In the genomic region with DNA sequence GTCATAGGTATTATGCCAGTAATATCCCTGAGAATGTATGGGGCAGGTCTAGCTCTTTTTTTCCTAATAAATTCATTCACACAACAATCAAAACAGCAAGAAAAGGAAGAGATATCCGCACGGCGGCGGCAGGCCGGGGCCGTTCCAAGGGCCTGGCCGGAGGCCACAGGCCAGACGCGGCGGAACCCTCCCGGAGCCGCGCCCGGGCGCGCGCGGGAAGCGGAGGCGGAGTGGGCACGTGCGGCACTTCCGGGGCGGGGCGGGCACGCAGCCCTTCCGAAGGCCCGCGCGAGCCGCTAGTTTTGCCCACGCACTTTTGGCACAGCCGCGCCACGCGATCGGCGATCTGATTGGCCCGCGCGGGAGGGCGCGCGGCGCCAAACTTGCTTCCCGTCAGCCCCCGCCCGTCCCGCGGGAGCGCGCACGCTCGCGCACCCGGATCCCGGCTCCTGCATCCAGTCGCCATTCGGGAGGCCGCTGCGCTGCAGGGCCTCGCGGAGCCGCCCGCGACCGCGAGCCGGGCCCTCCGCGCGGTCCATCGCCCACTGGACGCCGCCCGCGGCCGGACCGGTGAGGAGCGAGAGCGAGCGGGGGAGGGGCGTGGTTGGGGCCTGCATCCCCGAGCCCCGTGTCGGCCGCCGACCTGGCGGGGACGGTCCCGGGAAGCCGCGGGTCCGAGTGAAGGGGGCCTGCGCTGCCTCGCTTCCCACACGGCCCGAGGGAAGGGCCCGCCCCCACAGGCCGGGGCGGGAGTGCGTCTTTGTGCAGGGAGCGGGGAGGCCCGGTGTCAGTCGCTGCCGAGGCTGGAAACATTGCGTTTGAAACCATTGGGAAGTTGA, we compare ENCODE assay signal across 8 cellular contexts. TPM values are rescaled to one million over a fixed set of nuclear protein-coding genes. Genes with fewer than 3 reads are reported as not detected.
DNase-seq lines count a peak whose midpoint lies in the region; ATAC-seq and TF ChIP-seq lines count a peak whose summit lies in the region.

A gene with protein sequence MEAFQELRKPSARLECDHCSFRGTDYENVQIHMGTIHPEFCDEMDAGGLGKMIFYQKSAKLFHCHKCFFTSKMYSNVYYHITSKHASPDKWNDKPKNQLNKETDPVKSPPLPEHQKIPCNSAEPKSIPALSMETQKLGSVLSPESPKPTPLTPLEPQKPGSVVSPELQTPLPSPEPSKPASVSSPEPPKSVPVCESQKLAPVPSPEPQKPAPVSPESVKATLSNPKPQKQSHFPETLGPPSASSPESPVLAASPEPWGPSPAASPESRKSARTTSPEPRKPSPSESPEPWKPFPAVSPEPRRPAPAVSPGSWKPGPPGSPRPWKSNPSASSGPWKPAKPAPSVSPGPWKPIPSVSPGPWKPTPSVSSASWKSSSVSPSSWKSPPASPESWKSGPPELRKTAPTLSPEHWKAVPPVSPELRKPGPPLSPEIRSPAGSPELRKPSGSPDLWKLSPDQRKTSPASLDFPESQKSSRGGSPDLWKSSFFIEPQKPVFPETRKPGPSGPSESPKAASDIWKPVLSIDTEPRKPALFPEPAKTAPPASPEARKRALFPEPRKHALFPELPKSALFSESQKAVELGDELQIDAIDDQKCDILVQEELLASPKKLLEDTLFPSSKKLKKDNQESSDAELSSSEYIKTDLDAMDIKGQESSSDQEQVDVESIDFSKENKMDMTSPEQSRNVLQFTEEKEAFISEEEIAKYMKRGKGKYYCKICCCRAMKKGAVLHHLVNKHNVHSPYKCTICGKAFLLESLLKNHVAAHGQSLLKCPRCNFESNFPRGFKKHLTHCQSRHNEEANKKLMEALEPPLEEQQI (plus strand): TSS at position 430 of the 839 bp plus-strand sequence. CDS start 9,340 bp downstream, outside the sequence.

- peak; percentile 75 for ATAC-seq in RWPE2 (ENCODE audit: low read depth)
- peak; percentile 89 to 92 for ATAC-seq in naive thymus-derived CD8-positive, alpha-beta T cell
- ATAC-seq in stimulated activated naive B cell treated with anti-CD40 and anti-IgM and Interleukin-4, amounts not matched to agents 10 μg/mL and 1 μg/mL and 100 μg/mL, for 72 hours (replicated peaks), result peak; percentile 85 to 92

- TF ChIP-seq CTCF in LNCaP clone FGC (IDR thresholded peaks at IDR 0.05; ENCODE audit: control insufficient read depth, extremely low read depth, insufficient read depth) (no peak), RWPE2 (IDR thresholded peaks at IDR 0.05; ENCODE audit: poor library complexity, severe bottlenecking) (no peak), fibroblast of mammary gland (conservative IDR thresholded peaks at IDR 0.05; ENCODE audit: control insufficient read depth, insufficient read depth, low read depth, low read length) (no peak)

- no peaks in the 10 kb centered on the region for H3K27me3 ChIP-seq in RWPE2 (ENCODE audit: insufficient read depth, poor library complexity, severe bottlenecking)

- peaks cover 12% of the 10 kb centered on the region for H3K36me3 ChIP-seq in RWPE2 (ENCODE audit: low read depth)

- peak within 1 kb of the TSS; percentile 84 for H3K27ac ChIP-seq in RWPE2 (ENCODE audit: poor library complexity, severe bottlenecking)

- H3K27ac Mint-ChIP-seq in activated T-helper 2 cell treated with anti-CD3 and anti-CD28 coated beads, Interferon-gamma antibody, Interleukin-2, Interleukin-4, amounts not matched to agents 10 μg/mL and 5 μg/mL and 100 μg/mL, durations not matched to agents 14 hours and 24 hours and 36 hours, result peak within 1 kb of the TSS; percentile 98
- peak within 1 kb of the TSS; percentile 88 to 96 (median 91) for H3K27ac Mint-ChIP-seq in naive thymus-derived CD8-positive, alpha-beta T cell
- peak within 1 kb of the TSS; percentile 96 for H3K27ac Mint-ChIP-seq in stimulated activated naive B cell treated with anti-CD40 and anti-IgM and Interleukin-4, amounts not matched to agents 10 μg/mL and 1 μg/mL and 100 μg/mL, for 72 hours

- no peaks in the 10 kb centered on the region for H3K9me3 Mint-ChIP-seq in activated T-helper 2 cell treated with anti-CD3 and anti-CD28 coated beads, Interferon-gamma antibody, Interleukin-2, Interleukin-4, amounts not matched to agents 10 μg/mL and 5 μg/mL and 100 μg/mL, durations not matched to agents 14 hours and 24 hours and 36 hours
- H3K9me3 Mint-ChIP-seq in naive thymus-derived CD8-positive, alpha-beta T cell, result no peaks in the 10 kb centered on the region
- H3K9me3 Mint-ChIP-seq in stimulated activated naive B cell treated with anti-CD40 and anti-IgM and Interleukin-4, amounts not matched to agents 10 μg/mL and 1 μg/mL and 100 μg/mL, for 72 hours, result no peaks in the 10 kb centered on the region

- intact Hi-C loops in activated T-helper 2 cell treated with anti-CD3 and anti-CD28 coated beads, Interferon-gamma antibody, Interleukin-2, Interleukin-4, amounts not matched to agents 10 μg/mL and 5 μg/mL and 100 μg/mL, durations not matched to agents 14 hours and 24 hours and 36 hours (cut with micrococcal nuclease), result loop anchor here (1.0 kb wide), 1 partner anchor 33 kb away; a partner anchor contains a TSS

- H3K4me1 Mint-ChIP-seq in activated T-helper 2 cell treated with anti-CD3 and anti-CD28 coated beads, Interferon-gamma antibody, Interleukin-2, Interleukin-4, amounts not matched to agents 10 μg/mL and 5 μg/mL and 100 μg/mL, durations not matched to agents 14 hours and 24 hours and 36 hours (ENCODE audit: low read depth), result peaks cover 38% of the 10 kb centered on the region
- H3K4me1 Mint-ChIP-seq in naive thymus-derived CD8-positive, alpha-beta T cell, result peaks cover 23 to 53% (median 49%) of the 10 kb centered on the region in 4 donors
- H3K4me1 Mint-ChIP-seq in stimulated activated naive B cell treated with anti-CD40 and anti-IgM and Interleukin-4, amounts not matched to agents 10 μg/mL and 1 μg/mL and 100 μg/mL, for 72 hours, result peaks cover 20 to 52% of the 10 kb centered on the region in 2 donors

- H3K4me3 ChIP-seq in LNCaP clone FGC (ENCODE audit: low read depth, low read length) (peak within 1 kb of the TSS; percentile 69), RWPE2 (ENCODE audit: severe bottlenecking) (peak within 1 kb of the TSS; percentile 58), fibroblast of mammary gland (ENCODE audit: control insufficient read depth, low read depth, low read length) (peak within 1 kb of the TSS; percentile 82)

- H3K27me3 Mint-ChIP-seq in activated T-helper 2 cell treated with anti-CD3 and anti-CD28 coated beads, Interferon-gamma antibody, Interleukin-2, Interleukin-4, amounts not matched to agents 10 μg/mL and 5 μg/mL and 100 μg/mL, durations not matched to agents 14 hours and 24 hours and 36 hours (ENCODE audit: low read depth), result no peaks in the 10 kb centered on the region
- H3K27me3 Mint-ChIP-seq in naive thymus-derived CD8-positive, alpha-beta T cell, result no peaks in the 10 kb centered on the region
- H3K27me3 Mint-ChIP-seq in stimulated activated naive B cell treated with anti-CD40 and anti-IgM and Interleukin-4, amounts not matched to agents 10 μg/mL and 1 μg/mL and 100 μg/mL, for 72 hours, result no peaks in the 10 kb centered on the region

- peak within 1 kb of the TSS; percentile 91 for H3K4me3 Mint-ChIP-seq in activated T-helper 2 cell treated with anti-CD3 and anti-CD28 coated beads, Interferon-gamma antibody, Interleukin-2, Interleukin-4, amounts not matched to agents 10 μg/mL and 5 μg/mL and 100 μg/mL, durations not matched to agents 14 hours and 24 hours and 36 hours (ENCODE audit: low read depth)
- H3K4me3 Mint-ChIP-seq in naive thymus-derived CD8-positive, alpha-beta T cell, result peak within 1 kb of the TSS; percentile 81 to 96 (median 90)
- peak within 1 kb of the TSS; percentile 80 to 89 for H3K4me3 Mint-ChIP-seq in stimulated activated naive B cell treated with anti-CD40 and anti-IgM and Interleukin-4, amounts not matched to agents 10 μg/mL and 1 μg/mL and 100 μg/mL, for 72 hours

- peaks cover 10% of the 10 kb centered on the region for H3K4me1 ChIP-seq in RWPE2 (ENCODE audit: insufficient read depth, poor library complexity, severe bottlenecking)

- POLR2A ChIA-PET in naive thymus-derived CD8-positive, alpha-beta T cell (lab: Charles Lee), result interaction anchor here (1.1 to 2.1 kb wide), 4 partner anchors 33 to 77 kb away, joined by 3 to 14 read pairs (median 8); a partner anchor contains a TSS

- DNase-seq in EL, result peak; percentile 96
- DNase-seq in H4 (ENCODE audit: low spot score), result peak; percentile 79
- peak; percentile 84 for DNase-seq in LNCaP clone FGC (ENCODE audit: low read depth)
- DNase-seq in RWPE2 (ENCODE audit: low spot score), result peak; percentile 93
- peak; percentile 91 for DNase-seq in activated T-helper 2 cell treated with anti-CD3 and anti-CD28 coated beads, Interferon-gamma antibody, Interleukin-2, Interleukin-4, amounts not matched to agents 10 μg/mL and 5 μg/mL and 100 μg/mL, durations not matched to agents 14 hours and 24 hours and 36 hours (ENCODE audit: low spot score)
- peak; percentile 95 for DNase-seq in fibroblast of mammary gland (ENCODE audit: low read depth)
- DNase-seq in naive thymus-derived CD8-positive, alpha-beta T cell, result peak; percentile 80 to 93 (median 86)
- peak; percentile 94 for DNase-seq in stimulated activated naive B cell treated with anti-CD40 and anti-IgM and Interleukin-4, amounts not matched to agents 10 μg/mL and 1 μg/mL and 100 μg/mL, for 72 hours

- no peaks in the 10 kb centered on the region for H3K9me3 ChIP-seq in RWPE2 (ENCODE audit: severe bottlenecking)

- peaks cover 27% of the 10 kb centered on the region for H3K36me3 Mint-ChIP-seq in activated T-helper 2 cell treated with anti-CD3 and anti-CD28 coated beads, Interferon-gamma antibody, Interleukin-2, Interleukin-4, amounts not matched to agents 10 μg/mL and 5 μg/mL and 100 μg/mL, durations not matched to agents 14 hours and 24 hours and 36 hours (ENCODE audit: low read depth)
- peaks cover 0 to 3% (median 3%) of the 10 kb centered on the region in 3 donors for H3K36me3 Mint-ChIP-seq in naive thymus-derived CD8-positive, alpha-beta T cell
- peaks cover 7 to 11% of the 10 kb centered on the region in 2 donors for H3K36me3 Mint-ChIP-seq in stimulated activated naive B cell treated with anti-CD40 and anti-IgM and Interleukin-4, amounts not matched to agents 10 μg/mL and 1 μg/mL and 100 μg/mL, for 72 hours

RNA-seq across cellular contexts. Expression of the gene that starts here (rescaled TPM):
- total RNA-seq in H4 (2014; rRNA removed; shearing (Covaris generic)), result 13.9 and 23.9 TPM in 2 replicates
- total RNA-seq in activated T-helper 2 cell treated with anti-CD3 and anti-CD28 coated beads, Interferon-gamma antibody, Interleukin-2, Interleukin-4, amounts not matched to agents 10 μg/mL and 5 μg/mL and 100 μg/mL, durations not matched to agents 14 hours and 24 hours and 36 hours, result 41.7 and 45.6 TPM in 2 replicates
- 10 to 100 TPM; 20.1 to 27.3 TPM for total RNA-seq in naive thymus-derived CD8-positive, alpha-beta T cell
- 1 to 10 TPM; 4.4 to 7.5 (median 5.5) TPM for polyA plus RNA-seq in naive thymus-derived CD8-positive, alpha-beta T cell

Comparison
In these comparisons a context has a peak if more than half of its experiments do, and no peak if none do; other contexts are left out.
1. Peak in every context shown above with its lines: DNase-seq, ATAC-seq, H3K4me3 ChIP-seq and H3K27ac ChIP-seq.